17 cellular contexts compared by ENCODE assay signal in genomic region chr10:129516846-129517679, GRCh38. TPM values are rescaled to one million over a fixed set of nuclear protein-coding genes. Genes with fewer than 3 reads are reported as not detected.
DNase-seq lines count a peak whose midpoint lies in the region; ATAC-seq, FAIRE-seq and TF ChIP-seq lines count a peak whose summit lies in the region.
"Had no signal": no experiment of that assay in that cellular context is flagged by ENCODE, and none has a peak within 500 bp of the region (broad histone marks: within the 10 kb centered on the region; RNA-seq: fewer than 3 reads in every experiment).

No MANE protein-coding gene starts in this region.

- no peak for TF ChIP-seq CTCF in bronchial epithelial cell (IDR thresholded peaks at IDR 0.05; ENCODE audit: insufficient read depth, low read length, severe bottlenecking)

- H2BK5ac ChIP-seq in neuronal stem cell (ENCODE audit: low read length) = peak overlapping the region; percentile 26

- H3K4me3 ChIP-seq in bronchial epithelial cell (ENCODE audit: low read depth, low read length) (no peak overlapping the region), neuronal stem cell (ENCODE audit: low read length in 2 of 2) (no peak overlapping the region)
- H3K4me3 ChIP-seq: GM23248 had no signal

- intact Hi-C loops in cardiac septum (cut with DNase I) = no loop called here
- intact Hi-C loops in left cardiac atrium (cut with DNase I) = no loop called here

- peaks cover 0 to 11% of the 10 kb centered on the region in 2 donors for H3K4me1 ChIP-seq in neuronal stem cell (ENCODE audit: control insufficient read depth in 2 of 2, insufficient read depth in 1 of 2, low read depth in 1 of 2, low read length in 2 of 2)

- no peak overlapping the region for H2BK120ac ChIP-seq in neuronal stem cell (ENCODE audit: low read depth, low read length)

- H3K4me2 ChIP-seq in neuronal stem cell (ENCODE audit: insufficient read depth, low read length, poor library complexity, severe bottlenecking) = no peak overlapping the region

- peak overlapping the region; percentile 38 for H3K9ac ChIP-seq in neuronal stem cell (ENCODE audit: low read depth, low read length, poor library complexity)
- H3K9ac ChIP-seq: GM23248 had no signal

- ATAC-seq in left cardiac atrium (no peak), HG02610 (IDR thresholded peaks at IDR 0.05; ENCODE audit: unreplicated experiment) (no peak)

- H3K9me3 ChIP-seq in neuronal stem cell (replicated peaks in 1 of 2; ENCODE audit: control insufficient read depth in 2 of 2, insufficient read depth in 1 of 2, low read depth in 1 of 2, low read length in 2 of 2) = no peaks in the 10 kb centered on the region

- H2AK5ac ChIP-seq in neuronal stem cell (ENCODE audit: low read depth, low read length) = peak overlapping the region; percentile 32

- WGBS in neuronal stem cell (ENCODE audit: extremely low coverage in 2 of 2, insufficient read length in 2 of 2, insufficient replicate concordance in 1 of 2), 2 donors = no CpG with 5 or more reads among the region's 26 CpGs

- H4K91ac ChIP-seq in neuronal stem cell (ENCODE audit: low read depth, low read length, poor library complexity) = no peak overlapping the region

- H3K4ac ChIP-seq in neuronal stem cell (ENCODE audit: low read length) = no peak overlapping the region

- H3K36me3 ChIP-seq in bronchial epithelial cell (ENCODE audit: control insufficient read depth, insufficient read depth, low read length) (no peaks in the 10 kb centered on the region), neuronal stem cell (replicated peaks in 1 of 2; ENCODE audit: control insufficient read depth in 2 of 2, insufficient read depth in 2 of 2, low read length in 2 of 2) (no peaks in the 10 kb centered on the region)

- no peak overlapping the region for H2AFZ ChIP-seq in neuronal stem cell (ENCODE audit: low read length)
- H2AFZ ChIP-seq: GM23248 had no signal

- H3K18ac ChIP-seq in neuronal stem cell (ENCODE audit: low read length) = no peak overlapping the region

- no peak overlapping the region for H2BK15ac ChIP-seq in neuronal stem cell (ENCODE audit: low read length)

- no peak overlapping the region for H2BK12ac ChIP-seq in neuronal stem cell (ENCODE audit: low read length)

- H3K27ac ChIP-seq in neuronal stem cell (replicated peaks; ENCODE audit: low read length) = no peak overlapping the region
- H3K27ac ChIP-seq: GM23248 had no signal

- H3K79me1 ChIP-seq in neuronal stem cell (ENCODE audit: low read depth, low read length) = peaks cover 4% of the 10 kb centered on the region

- FAIRE-seq in bronchial epithelial cell (lab: Jason Lieb, UNC) (peak; percentile 23), RCC 7860 (lab: Jason Lieb, UNC) (no peak)
- FAIRE-seq: GM18507, H54 had no signal

- no peak overlapping the region for H3K14ac ChIP-seq in neuronal stem cell (ENCODE audit: low read length)

- H3K27me3 ChIP-seq in bronchial epithelial cell (ENCODE audit: control insufficient read depth, insufficient read depth, low read length) = no peaks in the 10 kb centered on the region
- H3K27me3 ChIP-seq in neuronal stem cell (ENCODE audit: control insufficient read depth in 3 of 3, insufficient read depth in 3 of 3, low read depth in 1 of 3, low read length in 3 of 3) = no peaks in the 10 kb centered on the region

- no peak overlapping the region for H3K23ac ChIP-seq in neuronal stem cell (ENCODE audit: low read depth, low read length, poor library complexity)

- DNase-seq in cardiac septum (ENCODE audit: low spot score) = peak; percentile 56
- DNase-seq in left cardiac atrium = no peak
- no peak for DNase-seq in bronchial epithelial cell (ENCODE audit: low read depth)
- no peak for DNase-seq in neuronal stem cell (ENCODE audit: low spot score)
- DNase-seq in ureter (ENCODE audit: low spot score) = peak; percentile 23
- DNase-seq in RCC 7860 (ENCODE audit: low spot score) = no peak
- DNase-seq in NCI-H2227 treated with DMSO at 0.1 percent for 48 hours (lab: John Stamatoyannopoulos, UW) = no peak
- DNase-seq: 8988T; AML-193; C1 segment of cervical spinal cord; Calu3; CD4-positive, alpha-beta T cell; DMS 273 treated with DMSO at 0.1 percent for 48 hours; GM23248 had no signal

- no peak overlapping the region for H4K8ac ChIP-seq in neuronal stem cell (ENCODE audit: low read depth, low read length)

RNA-seq across cellular contexts. Expression of gene MGMT, which starts 50.0 kb away (rescaled TPM):
- total RNA-seq in cardiac septum (11.4 TPM), left cardiac atrium (10 to 100 TPM; 10.1 to 15.7 TPM), bronchial epithelial cell (19.3 and 19.7 TPM in 2 replicates), ureter (38.6 TPM)
- 17.3 TPM for polyA plus RNA-seq in neuronal stem cell (2013, experiment 1 of 2)
- 16.8 TPM for polyA plus RNA-seq in neuronal stem cell (2013, experiment 2 of 2)

Comparison
In these comparisons a context has a peak if more than half of its experiments do, and no peak if none do; other contexts are left out.
1. DNase-seq: peak in cardiac septum (single experiment) and ureter (single experiment); none in left cardiac atrium (single experiment), bronchial epithelial cell (single experiment), neuronal stem cell (single experiment), RCC 7860 (single experiment) and NCI-H2227 treated with DMSO at 0.1 percent for 48 hours (single experiment).